ENCODE assay signal across 30 cellular contexts in the genomic region with DNA sequence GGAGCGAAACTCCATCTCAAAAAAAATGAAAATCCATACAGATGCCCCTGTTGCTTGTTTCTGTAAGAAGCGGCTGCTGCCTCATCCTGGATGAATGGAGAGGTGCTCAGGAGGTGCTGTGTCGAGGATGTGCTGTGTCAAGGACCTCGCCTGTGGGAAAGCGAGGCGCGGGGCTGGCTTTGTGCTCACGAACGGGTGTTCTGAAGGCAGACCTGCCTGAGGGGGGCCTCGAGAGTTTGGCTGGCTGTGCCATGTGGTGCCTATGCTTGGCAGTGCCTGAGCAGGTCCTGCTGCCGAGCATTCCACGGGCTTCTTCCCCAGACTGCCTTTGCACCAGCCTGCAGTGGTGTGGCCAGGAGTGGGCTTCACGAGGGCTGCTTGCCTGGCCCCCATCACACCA.
"Had no signal": no experiment of that assay in that cellular context is flagged by ENCODE, and none has a peak within 500 bp of the region (broad histone marks: within the 10 kb centered on the region; RNA-seq: fewer than 3 reads in every experiment).

No MANE protein-coding gene starts in this region.

- H3K4me2 ChIP-seq: SK-N-SH had no signal

- H3K9me3 ChIP-seq: adrenal gland, MG63, SJSA1, SK-N-SH had no signal

- H3K27ac Mint-ChIP-seq: activated CD4-positive, alpha-beta T cell treated with anti-CD3 and anti-CD28 coated beads, Interleukin-2, amount 10 ng/mL, durations not matched to agents 24 days and 14 days; activated CD8-positive, alpha-beta T cell treated with anti-CD3 and anti-CD28 coated beads for 36 hours; activated naive CD4-positive, alpha-beta T cell treated with anti-CD3 and anti-CD28 coated beads for 36 hours; activated naive CD8-positive, alpha-beta T cell treated with anti-CD3 and anti-CD28 coated beads, Interleukin-2, amount 10 ng/mL, durations not matched to agents 7 days and 5 days; activated T-helper 1 cell treated with anti-CD3 and anti-CD28 coated beads, Interleukin-12 subunit alpha, Interleukin-12 subunit beta, Interleukin-2, Interleukin-4 antibody, amounts not matched to agents 30 ng/mL and 10 ng/mL and 1 ng/mL, durations not matched to agents 14 hours and 24 hours and 36 hours; brain; T-helper 1 cell treated with Interleukin-12 subunit alpha and Interleukin-12 subunit beta and Interleukin-4 antibody, amounts not matched to agents 30 μg/mL and 1 μg/mL, for 36 hours; T-helper 2 cell treated with Interferon-gamma antibody and Interleukin-4, amounts not matched to agents 5 μg/mL and 100 μg/mL, for 36 hours had no signal

- H3K9me2 ChIP-seq: SK-N-SH had no signal

- H3K4me1 Mint-ChIP-seq: brain had no signal

- H3K27me3 Mint-ChIP-seq: activated CD4-positive, alpha-beta T cell treated with anti-CD3 and anti-CD28 coated beads, Interleukin-2, amount 10 ng/mL, durations not matched to agents 24 days and 14 days; activated CD8-positive, alpha-beta T cell treated with anti-CD3 and anti-CD28 coated beads for 36 hours; activated naive CD8-positive, alpha-beta T cell treated with anti-CD3 and anti-CD28 coated beads, Interleukin-2, amount 10 ng/mL, durations not matched to agents 7 days and 5 days; brain had no signal

- H3K27me3 ChIP-seq: adrenal gland, MG63, SJSA1 had no signal

- H3K27ac ChIP-seq: adrenal gland, SJSA1 had no signal

- H3K4me3 ChIP-seq: adrenal gland, MG63, SJSA1 had no signal

- ATAC-seq: activated CD8-positive, alpha-beta T cell treated with anti-CD3 and anti-CD28 coated beads for 36 hours had no signal

- H3K4me3 Mint-ChIP-seq: activated CD4-positive, alpha-beta T cell treated with anti-CD3 and anti-CD28 coated beads, Interleukin-2, amount 10 ng/mL, durations not matched to agents 24 days and 14 days; activated CD8-positive, alpha-beta T cell treated with anti-CD3 and anti-CD28 coated beads for 36 hours; activated naive CD4-positive, alpha-beta T cell treated with anti-CD3 and anti-CD28 coated beads for 36 hours; activated naive CD8-positive, alpha-beta T cell treated with anti-CD3 and anti-CD28 coated beads, Interleukin-2, amount 10 ng/mL, durations not matched to agents 7 days and 5 days; activated T-helper 1 cell treated with anti-CD3 and anti-CD28 coated beads, Interleukin-12 subunit alpha, Interleukin-12 subunit beta, Interleukin-2, Interleukin-4 antibody, amounts not matched to agents 30 ng/mL and 10 ng/mL and 1 ng/mL, durations not matched to agents 14 hours and 24 hours and 36 hours; brain; T-helper 1 cell treated with Interleukin-12 subunit alpha and Interleukin-12 subunit beta and Interleukin-4 antibody, amounts not matched to agents 30 μg/mL and 1 μg/mL, for 36 hours; T-helper 2 cell treated with Interferon-gamma antibody and Interleukin-4, amounts not matched to agents 5 μg/mL and 100 μg/mL, for 36 hours had no signal

- FAIRE-seq: astrocyte, bronchial epithelial cell, TTC549 had no signal

- H3K9me3 Mint-ChIP-seq: activated CD4-positive, alpha-beta T cell treated with anti-CD3 and anti-CD28 coated beads, Interleukin-2, amount 10 ng/mL, durations not matched to agents 24 days and 14 days; activated CD8-positive, alpha-beta T cell treated with anti-CD3 and anti-CD28 coated beads for 36 hours; activated naive CD4-positive, alpha-beta T cell treated with anti-CD3 and anti-CD28 coated beads for 36 hours; activated naive CD8-positive, alpha-beta T cell treated with anti-CD3 and anti-CD28 coated beads, Interleukin-2, amount 10 ng/mL, durations not matched to agents 7 days and 5 days; activated T-helper 1 cell treated with anti-CD3 and anti-CD28 coated beads, Interleukin-12 subunit alpha, Interleukin-12 subunit beta, Interleukin-2, Interleukin-4 antibody, amounts not matched to agents 30 ng/mL and 10 ng/mL and 1 ng/mL, durations not matched to agents 14 hours and 24 hours and 36 hours; brain; T-helper 1 cell treated with Interleukin-12 subunit alpha and Interleukin-12 subunit beta and Interleukin-4 antibody, amounts not matched to agents 30 μg/mL and 1 μg/mL, for 36 hours; T-helper 2 cell treated with Interferon-gamma antibody and Interleukin-4, amounts not matched to agents 5 μg/mL and 100 μg/mL, for 36 hours had no signal

- H3K9ac ChIP-seq: SK-N-SH had no signal

- H3K4me1 ChIP-seq: adrenal gland, SJSA1 had no signal

- DNase-seq: activated CD4-positive, alpha-beta T cell treated with anti-CD3 and anti-CD28 coated beads, Interleukin-2, amount 10 ng/mL, durations not matched to agents 24 days and 14 days; activated CD4-positive, alpha-beta T cell treated with anti-CD3 and anti-CD28 coated beads, Interleukin-2, amount 50 U/mL, for 4 hours; activated CD8-positive, alpha-beta T cell treated with anti-CD3 and anti-CD28 coated beads for 36 hours; activated gamma-delta T cell treated with Interleukin-2 at 50 U/mL for 16 hours; activated naive CD4-positive, alpha-beta T cell treated with anti-CD3 and anti-CD28 coated beads for 36 hours; activated naive CD8-positive, alpha-beta T cell treated with anti-CD3 and anti-CD28 coated beads, Interleukin-2, amount 10 ng/mL, durations not matched to agents 7 days and 5 days; activated T-cell treated with anti-CD3 and anti-CD28 coated beads, Interleukin-2, amount 50 U/mL, for 1 hour; adrenal gland; caudate nucleus; cerebellar nuclear complex; Kasumi-1; MG63; NCI-H1048; NCI-H1105 treated with DMSO at 0.1 percent for 48 hours; NCI-H1436; NCI-H1694; NCI-H1930; NCI-H2081 treated with DMSO at 0.1 percent for 48 hours; NCI-H345; NCI-H524 treated with DMSO at 0.1 percent for 48 hours; SHP77 treated with DMSO at 0.1 percent for 48 hours; SK-N-SH had no signal
